Comparison of ENCODE assay signal across 8 cellular contexts in genomic region chr21:32257952-32258785, GRCh38. TPM values are rescaled to one million over a fixed set of nuclear protein-coding genes. Genes with fewer than 3 reads are reported as not detected.
DNase-seq lines count a peak whose midpoint lies in the region; ATAC-seq and TF ChIP-seq lines count a peak whose summit lies in the region.

No MANE protein-coding gene starts in this region.

- H3K9me3 ChIP-seq in neural cell (ENCODE audit: low read length): no peaks in the 10 kb centered on the region

- ATAC-seq in GM18858 (IDR thresholded peaks at IDR 0.05; ENCODE audit: unreplicated experiment) (peak; percentile 87), HG03460 (IDR thresholded peaks at IDR 0.05; ENCODE audit: unreplicated experiment) (peak; percentile 82), GM18519 (IDR thresholded peaks at IDR 0.05; ENCODE audit: low FRiP score, unreplicated experiment) (no peak)
- peak; percentile 63 for ATAC-seq in activated CD8-positive, alpha-beta memory T cell treated with anti-CD3 and anti-CD28 coated beads, Interleukin-2, amount 10 ng/mL, durations not matched to agents 7 days and 5 days

- no peaks in the 10 kb centered on the region for H3K9me2 ChIP-seq in neural cell (ENCODE audit: insufficient read depth, low read length)

- H3K4me3 ChIP-seq in BJ (ENCODE audit: low read depth, low read length) (no peak overlapping the region), neural cell (ENCODE audit: low read length) (no peak overlapping the region)

- TF ChIP-seq CTCF in BJ (IDR thresholded peaks at IDR 0.05; ENCODE audit: insufficient read depth, low read depth, low read length) (peak; percentile 78), neural cell (IDR thresholded peaks at IDR 0.05; ENCODE audit: poor library complexity, severe bottlenecking) (peak; percentile 90)

- H3K27me3 ChIP-seq in BJ (ENCODE audit: control insufficient read depth, insufficient read depth, low read length) (no peaks in the 10 kb centered on the region; the same call in 1 of the 2 replicates), neural cell (ENCODE audit: insufficient read depth, low read depth, low read length) (no peaks in the 10 kb centered on the region)

- TF ChIP-seq RAD21 in neural cell (conservative IDR thresholded peaks at IDR 0.05): peak; percentile 95

- CTCF ChIA-PET in BJ (lab: Yijun Ruan, JAX): interaction anchor here (0.5 to 4.7 kb wide), 41 partner anchors 9 to 504 kb away, joined by 3 to 85 read pairs (median 4); partner anchors contain the start of gene HUNK
- CTCF ChIA-PET in activated CD8-positive, alpha-beta memory T cell treated with anti-CD3 and anti-CD28 coated beads, Interleukin-2, amount 10 ng/mL, durations not matched to agents 7 days and 5 days (lab: Charles Lee): interaction anchor here (0.7 to 2.1 kb wide), 9 partner anchors 9 to 397 kb away, joined by 3 to 9 read pairs (median 4); partner anchors contain the start of gene HUNK

- H3K4me2 ChIP-seq in neural cell (ENCODE audit: low read length): no peak overlapping the region

- H3K4me1 Mint-ChIP-seq in activated CD8-positive, alpha-beta memory T cell treated with anti-CD3 and anti-CD28 coated beads, Interleukin-2, amount 10 ng/mL, durations not matched to agents 7 days and 5 days: peaks cover 2% of the 10 kb centered on the region

- no peaks in the 10 kb centered on the region for H3F3A ChIP-seq in neural cell (ENCODE audit: insufficient read depth, low read length, poor library complexity, severe bottlenecking)

- H3K27ac Mint-ChIP-seq in activated CD8-positive, alpha-beta memory T cell treated with anti-CD3 and anti-CD28 coated beads, Interleukin-2, amount 10 ng/mL, durations not matched to agents 7 days and 5 days: no peak overlapping the region

- H3K4me3 Mint-ChIP-seq in activated CD8-positive, alpha-beta memory T cell treated with anti-CD3 and anti-CD28 coated beads, Interleukin-2, amount 10 ng/mL, durations not matched to agents 7 days and 5 days: no peak overlapping the region

- no peak overlapping the region for H2AFZ ChIP-seq in neural cell (ENCODE audit: low read depth, low read length)

- no peak overlapping the region for H3K9ac ChIP-seq in neural cell (ENCODE audit: low read length)

- H3K79me2 ChIP-seq in neural cell (replicated peaks; ENCODE audit: insufficient read depth, low read length): no peaks in the 10 kb centered on the region

- no peak for DNase-seq in BJ (ENCODE audit: low read depth)
- DNase-seq in NCI-H460 (ENCODE audit: extremely low read depth, low read depth): peak; percentile 77
- DNase-seq in activated CD8-positive, alpha-beta memory T cell treated with anti-CD3 and anti-CD28 coated beads, Interleukin-2, amount 10 ng/mL, durations not matched to agents 7 days and 5 days: peak; percentile 65
- peak; percentile 76 for DNase-seq in fibroblast of the conjunctiva (ENCODE audit: low read depth)

- no peaks in the 10 kb centered on the region for H3K36me3 ChIP-seq in BJ (ENCODE audit: control insufficient read depth, insufficient read depth, low read length)
- H3K36me3 ChIP-seq in neural cell (ENCODE audit: insufficient read depth, low read length): no peaks in the 10 kb centered on the region

- H3K27ac ChIP-seq in neural cell (ENCODE audit: low read length): peak overlapping the region; percentile 0

- POLR2A ChIA-PET in BJ (lab: Charles Lee): no interaction called here

- H3K9me3 Mint-ChIP-seq in activated CD8-positive, alpha-beta memory T cell treated with anti-CD3 and anti-CD28 coated beads, Interleukin-2, amount 10 ng/mL, durations not matched to agents 7 days and 5 days (ENCODE audit: low read depth): no peaks in the 10 kb centered on the region

- no peak for TF ChIP-seq EP300 in neural cell (conservative IDR thresholded peaks at IDR 0.05; ENCODE audit: poor library complexity, severe bottlenecking)

- no peaks in the 10 kb centered on the region for H3K36me3 Mint-ChIP-seq in activated CD8-positive, alpha-beta memory T cell treated with anti-CD3 and anti-CD28 coated beads, Interleukin-2, amount 10 ng/mL, durations not matched to agents 7 days and 5 days

- H3K27me3 Mint-ChIP-seq in activated CD8-positive, alpha-beta memory T cell treated with anti-CD3 and anti-CD28 coated beads, Interleukin-2, amount 10 ng/mL, durations not matched to agents 7 days and 5 days: peaks cover 10% of the 10 kb centered on the region

- H4K20me1 ChIP-seq in neural cell (ENCODE audit: insufficient read depth): no peaks in the 10 kb centered on the region

TF ChIP-seq in neural cell, 6 proteins besides CTCF, POLR2A, EP300 and RAD21:
- TF ChIP-seq TAF1 (IDR thresholded peaks at IDR 0.05; ENCODE audit: low read depth) (no peak), SMC3 (conservative IDR thresholded peaks at IDR 0.05; ENCODE audit: poor library complexity) (peak; percentile 95)

RNA-seq across cellular contexts. Expression of gene MIS18A, which starts 20.7 kb away (rescaled TPM):
- 6.0 and 7.2 TPM in 2 replicates for polyA plus RNA-seq in BJ (2011; rRNA removed)
- polyA minus RNA-seq in BJ (2011; rRNA and poly(A)+ RNA removed): 0.82 and 1.2 TPM in 2 replicates
- 7.3 and 10.7 TPM in 2 replicates for total RNA-seq in NCI-H460 (2014; rRNA removed; shearing (Covaris generic))
- 11.2 and 22.8 TPM in 2 replicates for polyA plus RNA-seq in NCI-H460 (2014; cell fraction: nucleus; rRNA removed)
- 10 to 100 TPM; 29.3 to 30.1 TPM for total RNA-seq in activated CD8-positive, alpha-beta memory T cell treated with anti-CD3 and anti-CD28 coated beads, Interleukin-2, amount 10 ng/mL, durations not matched to agents 7 days and 5 days
- 15.9 and 21.8 TPM in 2 replicates for polyA plus RNA-seq in neural cell
- polyA minus RNA-seq in neural cell: 7.4 and 10.5 TPM in 2 replicates

RNA-seq across cellular contexts. Expression of gene MRAP, which starts 40.5 kb away (rescaled TPM):
- polyA plus RNA-seq in BJ (2011; rRNA removed): not detected in 2 replicates
- not detected in 2 replicates for polyA minus RNA-seq in BJ (2011; rRNA and poly(A)+ RNA removed)
- not detected in 2 replicates for total RNA-seq in NCI-H460 (2014; rRNA removed; shearing (Covaris generic))
- not detected in 2 replicates for polyA plus RNA-seq in NCI-H460 (2014; cell fraction: nucleus; rRNA removed)
- not detected for total RNA-seq in activated CD8-positive, alpha-beta memory T cell treated with anti-CD3 and anti-CD28 coated beads, Interleukin-2, amount 10 ng/mL, durations not matched to agents 7 days and 5 days
- not detected in 2 replicates for polyA plus RNA-seq in neural cell
- polyA minus RNA-seq in neural cell: not detected in 2 replicates
